In the genomic region with DNA sequence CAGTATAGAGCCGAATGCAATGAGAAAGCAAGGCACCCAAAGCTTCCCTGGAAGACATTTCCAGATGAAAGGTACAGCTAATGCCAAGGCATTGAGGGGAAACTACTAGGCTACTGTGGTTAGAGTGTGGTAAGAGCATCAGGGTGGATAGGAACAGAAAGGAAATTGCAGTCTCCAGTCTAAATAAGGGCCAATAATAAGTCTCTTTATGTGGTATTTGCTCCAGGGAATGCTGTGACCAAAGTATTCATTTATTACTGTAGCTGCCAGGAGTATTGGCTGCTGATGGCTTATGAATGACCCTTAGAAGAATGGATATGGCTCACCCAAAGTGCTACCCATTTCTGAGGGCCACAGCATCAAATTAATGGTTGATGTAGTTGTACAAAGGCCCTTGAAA, we compare ENCODE assay signal across 14 cellular contexts. TPM values are rescaled to one million over a fixed set of nuclear protein-coding genes. Genes with fewer than 3 reads are reported as not detected.
A peak's percentile ranks its signal among the peaks of the same experiment; 100 is the strongest.
DNase-seq lines count a peak whose midpoint lies in the region; ATAC-seq, FAIRE-seq and TF ChIP-seq lines count a peak whose summit lies in the region.
"Had no signal": no experiment of that assay in that cellular context is flagged by ENCODE, and none has a peak within 500 bp of the region (broad histone marks: within the 10 kb centered on the region; RNA-seq: fewer than 3 reads in every experiment).

No MANE protein-coding gene starts in this region.

- TF ChIP-seq CTCF in astrocyte of the cerebellum (IDR thresholded peaks at IDR 0.05; ENCODE audit: low read depth, low read length, missing control alignments), result no peak
- TF ChIP-seq CTCF in D721Med (IDR thresholded peaks at IDR 0.05; ENCODE audit: insufficient read depth, missing control alignments), result no peak

- in situ Hi-C loops in astrocyte of the cerebellum (cut with HindIII; ENCODE audit: low sequenced_read_pairs), result no loop called here

- ATAC-seq in HG02840 (IDR thresholded peaks at IDR 0.05; ENCODE audit: low FRiP score, unreplicated experiment) (no peak), GM21367 (IDR thresholded peaks at IDR 0.05; ENCODE audit: unreplicated experiment) (no peak)
- ATAC-seq: A549 had no signal

- H3K4me3 ChIP-seq in astrocyte of the cerebellum (ENCODE audit: low read depth, low read length), result no peak overlapping the region
- H3K4me3 ChIP-seq: A549 had no signal

- no peak for FAIRE-seq in D721Med (lab: Jason Lieb, UNC)
- FAIRE-seq: A549 had no signal

- peak; percentile 26 for DNase-seq in HT1080 (ENCODE audit: low read depth)
- DNase-seq in RPMI7951 (ENCODE audit: low read depth), result peak; percentile 42
- DNase-seq in astrocyte of the cerebellum (ENCODE audit: low read depth), result peak; percentile 12
- DNase-seq in D721Med (ENCODE audit: insufficient read length, low spot score), result no peak
- no peak for DNase-seq in retina
- DNase-seq: BE2C; CD4-positive, alpha-beta memory T cell; DND-41; GDM1; H7; IMR-90 had no signal

RNA-seq across cellular contexts. Expression of gene POT1, which starts 30.1 kb away (rescaled TPM):
- 25.8 and 30.3 TPM in 2 replicates for total RNA-seq in HT1080 (2014; rRNA removed; shearing (Covaris generic))
- polyA plus RNA-seq in HT1080 (2015; cell fraction: cytosol; rRNA removed), result 26.8 and 29.7 TPM in 2 replicates
- polyA plus RNA-seq in HT1080 (2015; cell fraction: nucleus; rRNA removed), result 43.7 and 68.8 TPM in 2 replicates
- total RNA-seq in RPMI7951 (2014; rRNA removed; shearing (Covaris generic)), result 61.4 and 62.1 TPM in 2 replicates

Comparison
In these comparisons a context has a peak if more than half of its experiments do, and no peak if none do; other contexts are left out.
1. DNase-seq: peak in HT1080 (single experiment), RPMI7951 (single experiment) and astrocyte of the cerebellum (single experiment); none in D721Med (single experiment) and retina (single experiment).